23 cellular contexts compared by ENCODE assay signal in genomic region chr9:78552802-78553201, GRCh38.
DNase-seq lines count a peak whose midpoint lies in the region; ATAC-seq and TF ChIP-seq lines count a peak whose summit lies in the region.
"Had no signal": no experiment of that assay in that cellular context is flagged by ENCODE, and none has a peak within 500 bp of the region (broad histone marks: within the 10 kb centered on the region; RNA-seq: fewer than 3 reads in every experiment).

No MANE protein-coding gene starts in this region.

- peak; percentile 52 for ATAC-seq in sciatic nerve
- ATAC-seq: left cardiac atrium, natural killer cell, psoas muscle had no signal

- DNase-seq in NCI-H1417 (lab: John Stamatoyannopoulos, UW) (peak in 2 of 3 experiments; percentile 9 to 67), NCI-H1417 treated with DMSO at 0.1 percent for 48 hours (lab: John Stamatoyannopoulos, UW) (no peak), NCI-H460 (ENCODE audit: extremely low read depth, low read depth) (peak; percentile 6), foreskin fibroblast (peak; percentile 30 to 48), sciatic nerve (ENCODE audit: low spot score) (no peak), NCI-H128 (lab: John Stamatoyannopoulos, UW; ENCODE audit: unreplicated experiment) (no peak), MG63 (no peak), right atrium auricular region (ENCODE audit: low spot score) (no peak)
- DNase-seq: activated CD4-positive, alpha-beta T cell treated with anti-CD3 and anti-CD28 coated beads, Interleukin-2, amount 50 U/mL, for 48 hours; activated naive CD4-positive, alpha-beta T cell treated with Interleukin-2 at 50 U/mL for 16 hours; activated T-cell treated with anti-CD3 and anti-CD28 coated beads for 4 hours; GDM1; GOT3; left cardiac atrium; natural killer cell; NCI-H1694 treated with DMSO at 0.1 percent for 48 hours; psoas muscle; SHP77 treated with DMSO at 0.1 percent for 48 hours; spleen; stimulated activated CD8-positive, alpha-beta memory T cell treated with anti-CD3 and anti-CD28 coated beads, Interleukin-4, amount 100 ng/mL, for 48 hours; uterus; WERI-Rb-1 had no signal

- H3K4me1 ChIP-seq in right atrium auricular region: no peaks in the 10 kb centered on the region
- H3K4me1 ChIP-seq: ascending aorta, psoas muscle, spleen, uterus had no signal

- no peak overlapping the region for H3K4me3 ChIP-seq in foreskin fibroblast (ENCODE audit: low read depth in 1 of 2, low read length in 2 of 2)
- no peak overlapping the region for H3K4me3 ChIP-seq in MG63
- H3K4me3 ChIP-seq in right atrium auricular region: no peak overlapping the region
- H3K4me3 ChIP-seq: ascending aorta, psoas muscle, spleen, uterus had no signal

- no peak for TF ChIP-seq CTCF in foreskin fibroblast (IDR thresholded peaks at IDR 0.05; ENCODE audit: low read depth, low read length)
- TF ChIP-seq CTCF in right atrium auricular region (IDR thresholded peaks at IDR 0.05): no peak

- H3K36me3 ChIP-seq in MG63 (no peaks in the 10 kb centered on the region), right atrium auricular region (no peaks in the 10 kb centered on the region)
- H3K36me3 ChIP-seq: ascending aorta, spleen, uterus, WERI-Rb-1 had no signal

- intact Hi-C loops in sciatic nerve (cut with DNase I): no loop called here

- H3K9me3 ChIP-seq in MG63 (no peaks in the 10 kb centered on the region), right atrium auricular region (no peaks in the 10 kb centered on the region)
- H3K9me3 ChIP-seq: ascending aorta, psoas muscle, spleen, uterus had no signal

- no peaks in the 10 kb centered on the region for H3K27me3 ChIP-seq in MG63
- H3K27me3 ChIP-seq in right atrium auricular region: no peaks in the 10 kb centered on the region
- H3K27me3 ChIP-seq: ascending aorta, spleen, uterus had no signal

- no peak overlapping the region for H3K27ac ChIP-seq in right atrium auricular region
- H3K27ac ChIP-seq: ascending aorta, psoas muscle, spleen, uterus, WERI-Rb-1 had no signal

Comparison
In these comparisons a context has a peak if more than half of its experiments do, and no peak if none do; other contexts are left out.
1. DNase-seq: peak in NCI-H1417 (2 of 3), NCI-H460 (single experiment) and foreskin fibroblast (2 of 2); none in NCI-H1417 treated with DMSO at 0.1 percent for 48 hours (single experiment), sciatic nerve (single experiment), NCI-H128 (single experiment), MG63 (single experiment) and right atrium auricular region (single experiment).